Comparison of ENCODE assay signal across 10 cellular contexts in the genomic region with DNA sequence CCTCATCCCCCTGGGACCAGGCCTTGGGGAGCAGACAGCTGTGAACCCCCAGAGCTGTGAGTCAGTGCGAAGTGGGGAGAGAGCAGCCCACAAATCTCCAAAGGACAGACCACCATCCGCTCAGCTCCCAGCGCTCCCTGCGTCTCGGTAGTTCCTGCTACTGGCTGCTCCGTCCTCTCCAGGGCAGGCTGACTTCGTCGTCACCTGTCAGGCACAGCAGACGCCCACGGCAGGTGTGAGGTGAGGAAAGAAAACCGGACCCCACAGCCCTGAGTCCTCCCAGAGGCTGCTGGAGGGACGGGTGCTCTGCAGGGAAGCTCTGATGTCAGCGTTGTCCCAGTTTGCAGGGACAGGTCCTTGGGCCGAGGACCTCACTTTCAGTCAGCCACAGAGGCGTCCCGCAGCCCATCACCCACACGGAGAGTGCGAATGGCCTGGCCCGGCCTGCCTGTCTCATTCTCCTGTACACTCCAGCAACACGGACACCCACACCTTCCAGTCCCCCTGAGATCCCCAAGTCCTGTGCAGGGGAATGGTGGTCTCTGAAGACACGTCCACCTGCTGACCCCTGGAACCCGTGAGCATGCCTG.
DNase-seq lines count a peak whose midpoint lies in the region; ATAC-seq and TF ChIP-seq lines count a peak whose summit lies in the region.
"Had no signal": no experiment of that assay in that cellular context is flagged by ENCODE, and none has a peak within 500 bp of the region (broad histone marks: within the 10 kb centered on the region; RNA-seq: fewer than 3 reads in every experiment).

No MANE protein-coding gene starts in this region.

- H3K36me3 ChIP-seq in HUES6 (ENCODE audit: control insufficient read depth, insufficient read depth, low read length) (no peaks in the 10 kb centered on the region), neural cell (ENCODE audit: insufficient read depth, low read length) (no peaks in the 10 kb centered on the region)
- H3K36me3 ChIP-seq: HAP-1 had no signal

- H3K4me1 ChIP-seq in HUES6 (ENCODE audit: control insufficient read depth, insufficient read depth, low read length), result peaks cover 7% of the 10 kb centered on the region
- H3K4me1 ChIP-seq: HAP-1 had no signal

- H4K20me1 ChIP-seq in neural cell (ENCODE audit: insufficient read depth), result no peaks in the 10 kb centered on the region

- H3K27ac ChIP-seq in CD4-positive, alpha-beta T cell (ENCODE audit: low read depth, low read length), result no peak overlapping the region
- no peak overlapping the region for H3K27ac ChIP-seq in HUES6 (ENCODE audit: low read depth, low read length)
- H3K27ac ChIP-seq in neural cell (ENCODE audit: low read length), result no peak overlapping the region

- no peak for ATAC-seq in CD4-positive, alpha-beta T cell (ENCODE audit: poor library complexity)
- no peak for ATAC-seq in GM19328 (IDR thresholded peaks at IDR 0.05; ENCODE audit: unreplicated experiment)
- no peak for ATAC-seq in HG03469 (IDR thresholded peaks at IDR 0.05; ENCODE audit: unreplicated experiment)

- TF ChIP-seq EP300 in neural cell (conservative IDR thresholded peaks at IDR 0.05; ENCODE audit: poor library complexity, severe bottlenecking), result no peak

- H3K27me3 Mint-ChIP-seq in CD4-positive, alpha-beta T cell, result no peaks in the 10 kb centered on the region
- peaks cover 11% of the 10 kb centered on the region for H3K27me3 Mint-ChIP-seq in dendritic cell treated with granulocyte-macrophage colony-stimulating factor and Interleukin-4, amounts not matched to agents 40 ng/mL and 50 ng/mL, for 4 days

- peak overlapping the region; percentile 56 for H3K4me3 Mint-ChIP-seq in CD4-positive, alpha-beta T cell
- peak overlapping the region; percentile 56 for H3K4me3 Mint-ChIP-seq in dendritic cell treated with granulocyte-macrophage colony-stimulating factor and Interleukin-4, amounts not matched to agents 40 ng/mL and 50 ng/mL, for 4 days

- H3K9me3 ChIP-seq in CD4-positive, alpha-beta T cell (ENCODE audit: control insufficient read depth, low read length), result no peaks in the 10 kb centered on the region
- H3K9me3 ChIP-seq in HUES6 (ENCODE audit: control insufficient read depth, insufficient read depth, low read depth, low read length) (no peaks in the 10 kb centered on the region), neural cell (ENCODE audit: low read length) (no peaks in the 10 kb centered on the region)
- H3K9me3 ChIP-seq: HAP-1 had no signal

- H3F3A ChIP-seq in neural cell (ENCODE audit: insufficient read depth, low read length, poor library complexity, severe bottlenecking), result no peaks in the 10 kb centered on the region

- intact Hi-C loops in CD4-positive, alpha-beta T cell (cut with DNase I, micrococcal nuclease), result loop anchor here (5.0 to 10.0 kb wide), 7 partner anchors 40 to 283 kb away; no protein-coding TSS in a partner anchor
- intact Hi-C loops in dendritic cell treated with granulocyte-macrophage colony-stimulating factor and Interleukin-4, amounts not matched to agents 40 ng/mL and 50 ng/mL, for 4 days (cut with micrococcal nuclease), result no loop called here

- DNase-seq in CD4-positive, alpha-beta T cell, result no peak
- DNase-seq in medulla oblongata (ENCODE audit: extremely low spot score) (no peak), SKM-1 (lab: John Stamatoyannopoulos, UW; ENCODE audit: unreplicated experiment) (no peak)

- H3K9me2 ChIP-seq in neural cell (ENCODE audit: insufficient read depth, low read length), result no peaks in the 10 kb centered on the region

- no peak for TF ChIP-seq CTCF in CD4-positive, alpha-beta T cell (IDR thresholded peaks at IDR 0.05)
- TF ChIP-seq CTCF in neural cell (IDR thresholded peaks at IDR 0.05; ENCODE audit: poor library complexity, severe bottlenecking), result no peak

- no peak for TF ChIP-seq RAD21 in neural cell (conservative IDR thresholded peaks at IDR 0.05)

- no peaks in the 10 kb centered on the region for H3K79me2 ChIP-seq in neural cell (replicated peaks; ENCODE audit: insufficient read depth, low read length)

- no peak overlapping the region for H3K4me2 ChIP-seq in neural cell (ENCODE audit: low read length)

- CTCF ChIA-PET in CD4-positive, alpha-beta T cell (lab: Charles Lee), result no interaction called here

- no peaks in the 10 kb centered on the region for H3K36me3 Mint-ChIP-seq in CD4-positive, alpha-beta T cell (ENCODE audit: low read depth)
- H3K36me3 Mint-ChIP-seq in dendritic cell treated with granulocyte-macrophage colony-stimulating factor and Interleukin-4, amounts not matched to agents 40 ng/mL and 50 ng/mL, for 4 days (ENCODE audit: low read depth), result no peaks in the 10 kb centered on the region
- H3K36me3 Mint-ChIP-seq: immature natural killer cell had no signal

- peaks cover 11% of the 10 kb centered on the region for H3K4me1 Mint-ChIP-seq in CD4-positive, alpha-beta T cell (ENCODE audit: low read depth)
- peaks cover 17% of the 10 kb centered on the region for H3K4me1 Mint-ChIP-seq in dendritic cell treated with granulocyte-macrophage colony-stimulating factor and Interleukin-4, amounts not matched to agents 40 ng/mL and 50 ng/mL, for 4 days (ENCODE audit: low read depth)

- peak overlapping the region; percentile 42; the same call in 1 of the 2 replicates for H3K4me3 ChIP-seq in HUES6 (ENCODE audit: low read depth, low read length)
- no peak overlapping the region for H3K4me3 ChIP-seq in neural cell (ENCODE audit: low read length)

- no peak overlapping the region for H2AFZ ChIP-seq in neural cell (ENCODE audit: low read depth, low read length)

- no peak overlapping the region for H3K9ac ChIP-seq in HUES6 (ENCODE audit: low read length)
- peak overlapping the region; percentile 30 for H3K9ac ChIP-seq in neural cell (ENCODE audit: low read length)

- H3K9me3 Mint-ChIP-seq in CD4-positive, alpha-beta T cell, result no peaks in the 10 kb centered on the region
- no peaks in the 10 kb centered on the region for H3K9me3 Mint-ChIP-seq in dendritic cell treated with granulocyte-macrophage colony-stimulating factor and Interleukin-4, amounts not matched to agents 40 ng/mL and 50 ng/mL, for 4 days
- H3K9me3 Mint-ChIP-seq: immature natural killer cell had no signal

- H3K27ac Mint-ChIP-seq in CD4-positive, alpha-beta T cell, result no peak overlapping the region
- no peak overlapping the region for H3K27ac Mint-ChIP-seq in dendritic cell treated with granulocyte-macrophage colony-stimulating factor and Interleukin-4, amounts not matched to agents 40 ng/mL and 50 ng/mL, for 4 days
- H3K27ac Mint-ChIP-seq: immature natural killer cell had no signal

- POLR2A ChIA-PET in CD4-positive, alpha-beta T cell (lab: Charles Lee), result interaction anchor here (1.0 to 1.4 kb wide), 4 partner anchors 13 to 58 kb away, joined by 3 to 9 read pairs (median 4); no protein-coding TSS in a partner anchor

- H3K27me3 ChIP-seq in CD4-positive, alpha-beta T cell (ENCODE audit: control insufficient read depth, insufficient read depth, low read length), result no peaks in the 10 kb centered on the region
- H3K27me3 ChIP-seq in HUES6 (ENCODE audit: control insufficient read depth, insufficient read depth, low read length) (no peaks in the 10 kb centered on the region), neural cell (ENCODE audit: insufficient read depth, low read depth, low read length) (no peaks in the 10 kb centered on the region)

TF ChIP-seq in neural cell, 6 proteins besides CTCF, POLR2A, EP300 and RAD21:
- TF ChIP-seq POLR2AphosphoS5 (IDR thresholded peaks at IDR 0.05), result no peak
- TF ChIP-seq EZH2 (IDR thresholded peaks at IDR 0.05; ENCODE audit: borderline replicate concordance, insufficient read depth, low read length, poor library complexity, severe bottlenecking), result no peak
- no peak for TF ChIP-seq TAF1 (IDR thresholded peaks at IDR 0.05; ENCODE audit: low read depth)
- TF ChIP-seq, protein P1, sequence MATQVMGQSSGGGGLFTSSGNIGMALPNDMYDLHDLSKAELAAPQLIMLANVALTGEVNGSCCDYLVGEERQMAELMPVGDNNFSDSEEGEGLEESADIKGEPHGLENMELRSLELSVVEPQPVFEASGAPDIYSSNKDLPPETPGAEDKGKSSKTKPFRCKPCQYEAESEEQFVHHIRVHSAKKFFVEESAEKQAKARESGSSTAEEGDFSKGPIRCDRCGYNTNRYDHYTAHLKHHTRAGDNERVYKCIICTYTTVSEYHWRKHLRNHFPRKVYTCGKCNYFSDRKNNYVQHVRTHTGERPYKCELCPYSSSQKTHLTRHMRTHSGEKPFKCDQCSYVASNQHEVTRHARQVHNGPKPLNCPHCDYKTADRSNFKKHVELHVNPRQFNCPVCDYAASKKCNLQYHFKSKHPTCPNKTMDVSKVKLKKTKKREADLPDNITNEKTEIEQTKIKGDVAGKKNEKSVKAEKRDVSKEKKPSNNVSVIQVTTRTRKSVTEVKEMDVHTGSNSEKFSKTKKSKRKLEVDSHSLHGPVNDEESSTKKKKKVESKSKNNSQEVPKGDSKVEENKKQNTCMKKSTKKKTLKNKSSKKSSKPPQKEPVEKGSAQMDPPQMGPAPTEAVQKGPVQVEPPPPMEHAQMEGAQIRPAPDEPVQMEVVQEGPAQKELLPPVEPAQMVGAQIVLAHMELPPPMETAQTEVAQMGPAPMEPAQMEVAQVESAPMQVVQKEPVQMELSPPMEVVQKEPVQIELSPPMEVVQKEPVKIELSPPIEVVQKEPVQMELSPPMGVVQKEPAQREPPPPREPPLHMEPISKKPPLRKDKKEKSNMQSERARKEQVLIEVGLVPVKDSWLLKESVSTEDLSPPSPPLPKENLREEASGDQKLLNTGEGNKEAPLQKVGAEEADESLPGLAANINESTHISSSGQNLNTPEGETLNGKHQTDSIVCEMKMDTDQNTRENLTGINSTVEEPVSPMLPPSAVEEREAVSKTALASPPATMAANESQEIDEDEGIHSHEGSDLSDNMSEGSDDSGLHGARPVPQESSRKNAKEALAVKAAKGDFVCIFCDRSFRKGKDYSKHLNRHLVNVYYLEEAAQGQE (IDR thresholded peaks at IDR 0.05; ENCODE audit: borderline replicate concordance), result no peak
- TF ChIP-seq SMC3 (conservative IDR thresholded peaks at IDR 0.05; ENCODE audit: poor library complexity), result no peak
- TF ChIP-seq MXI1 (conservative IDR thresholded peaks at IDR 0.05; ENCODE audit: poor library complexity, severe bottlenecking), result no peak
